In the genomic region with DNA sequence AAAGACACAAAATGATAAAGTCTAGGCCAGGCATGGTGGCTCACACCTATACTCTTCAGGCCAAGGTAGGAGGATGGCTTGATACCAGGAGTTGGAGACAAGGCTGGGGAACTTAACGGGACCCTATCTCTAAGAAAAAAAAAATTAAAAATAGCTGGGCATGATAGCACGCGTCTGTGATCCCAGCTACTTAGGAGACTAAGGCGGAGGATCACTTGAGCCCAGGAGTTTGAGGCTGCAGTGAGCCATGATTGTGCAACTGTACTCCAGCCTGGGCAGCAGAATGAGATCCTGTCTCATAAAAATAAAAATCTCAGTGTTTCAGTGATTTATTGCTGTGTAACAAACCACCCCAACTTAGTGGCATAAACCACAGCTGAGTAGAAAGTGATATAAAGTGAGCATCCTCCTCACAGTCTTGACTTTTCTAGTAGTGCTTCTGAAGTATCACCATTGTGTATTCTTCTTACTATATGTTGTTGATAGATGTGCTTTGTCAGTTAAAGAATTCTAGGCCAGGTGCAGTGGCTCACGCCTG, we compare ENCODE assay signal across 15 cellular contexts.
"Had no signal": no experiment of that assay in that cellular context is flagged by ENCODE, and none has a peak within 500 bp of the region (broad histone marks: within the 10 kb centered on the region; RNA-seq: fewer than 3 reads in every experiment).

No MANE protein-coding gene starts in this region.

- H3K4me3 ChIP-seq: breast epithelium, esophagus muscularis mucosa, skin epidermis, thoracic aorta had no signal

- H3K27me3 ChIP-seq: breast epithelium, esophagus muscularis mucosa had no signal

- H3K27ac ChIP-seq: breast epithelium, esophagus muscularis mucosa, skin epidermis, thoracic aorta had no signal

- ATAC-seq: activated T-cell treated with anti-CD3 and anti-CD28 coated beads, Interleukin-2, amount 50 U/mL, for 4 hours; stimulated activated naive CD8-positive, alpha-beta T cell treated with anti-CD3 and anti-CD28 coated beads, Interleukin-15, amount 100 ng/mL, for 72 hours had no signal

- H3K4me1 ChIP-seq: breast epithelium had no signal

- H3K9me3 ChIP-seq: breast epithelium, esophagus muscularis mucosa, thoracic aorta had no signal

- H3K36me3 ChIP-seq: breast epithelium, thoracic aorta had no signal

- DNase-seq: activated CD4-positive, alpha-beta T cell treated with anti-CD3 and anti-CD28 coated beads, Interleukin-2, amount 50 U/mL, for 1 hour; activated gamma-delta T cell treated with Interleukin-2 at 50 U/mL for 16 hours; activated naive CD8-positive, alpha-beta T cell treated with anti-CD3 and anti-CD28 coated beads for 36 hours; activated T-cell treated with anti-CD3 and anti-CD28 coated beads, Interleukin-2, amount 50 U/mL, for 4 hours; foreskin fibroblast; head of caudate nucleus; mesendoderm; nephron progenitor cell; stimulated activated CD4-positive, alpha-beta T cell treated with anti-CD3 and anti-CD28 coated beads, Interleukin-4, amount 100 ng/mL, for 4 hours; stimulated activated naive CD8-positive, alpha-beta T cell treated with anti-CD3 and anti-CD28 coated beads, Interleukin-15, amount 100 ng/mL, for 72 hours; T-helper 2 cell had no signal
